Comparison of ENCODE assay signal across 20 cellular contexts in genomic region chr14:63257299-63257698, GRCh38. TPM values are rescaled to one million over a fixed set of nuclear protein-coding genes. Genes with fewer than 3 reads are reported as not detected.
DNase-seq lines count a peak whose midpoint lies in the region; ATAC-seq, FAIRE-seq and TF ChIP-seq lines count a peak whose summit lies in the region.
"Had no signal": no experiment of that assay in that cellular context is flagged by ENCODE, and none has a peak within 500 bp of the region (broad histone marks: within the 10 kb centered on the region; RNA-seq: fewer than 3 reads in every experiment).

No MANE protein-coding gene starts in this region.

- peaks cover 4 to 8% of the 10 kb centered on the region in 2 experiments; a peak in 3 of 4 replicates for H3K4me1 Mint-ChIP-seq in H9
- peaks cover 44% of the 10 kb centered on the region for H3K4me1 Mint-ChIP-seq in nephron progenitor cell
- H3K4me1 Mint-ChIP-seq: CD4-positive, alpha-beta memory T cell had no signal

- no peak overlapping the region for H4K8ac ChIP-seq in H9 (replicated peaks; ENCODE audit: insufficient read length, low read depth, low read length)

- no peaks in the 10 kb centered on the region for H3K4me1 ChIP-seq in right cardiac atrium (ENCODE audit: control insufficient read depth, insufficient read depth, low read length)
- H3K4me1 ChIP-seq in H9 (ENCODE audit: insufficient read depth, low read length): no peaks in the 10 kb centered on the region

- H3K79me1 ChIP-seq in H9 (ENCODE audit: insufficient read depth, low read depth, low read length, poor library complexity, severe bottlenecking): no peaks in the 10 kb centered on the region

- no peak overlapping the region for H4K5ac ChIP-seq in H9 (ENCODE audit: insufficient read length, low read depth, low read length)

- no peak overlapping the region for H3T11ph ChIP-seq in H9 (ENCODE audit: low read length)

- WGBS in right cardiac atrium: 50% methylated on average over 4 of the region's 4 CpGs
- WGBS in H9 (ENCODE audit: extremely low coverage, insufficient read length, low lambda C conversion rate): no CpG with 5 or more reads among the region's 4 CpGs

- H3K18ac ChIP-seq in H9 (ENCODE audit: insufficient read length, low read depth, low read length): no peak overlapping the region

- intact Hi-C loops in right cardiac atrium (cut with DNase I) (no loop called here), Right ventricle myocardium inferior (cut with DNase I) (no loop called here)

- DNase-seq in right cardiac atrium (no peak), Right ventricle myocardium inferior (ENCODE audit: missing footprints) (no peak), H9 (no peak), ecto neural progenitor cell (ENCODE audit: low spot score) (peak; percentile 59), nephron progenitor cell (no peak), GM12891 (ENCODE audit: insufficient read length, low spot score) (no peak), NCI-H526 treated with DMSO at 0.1 percent for 48 hours (lab: John Stamatoyannopoulos, UW) (no peak)
- DNase-seq: C1 segment of cervical spinal cord; Calu3; CD4-positive, alpha-beta memory T cell; COR-L47; DMS53; DMS79 treated with DMSO at 0.1 percent for 48 hours; GOT3; H7 had no signal

- H3K27ac Mint-ChIP-seq in H9 (peak overlapping the region; percentile 16 to 52 (median 49); a peak in 3 of 7 replicates), nephron progenitor cell (peak overlapping the region; percentile 45)
- H3K27ac Mint-ChIP-seq: CD4-positive, alpha-beta memory T cell had no signal

- H4K20me1 ChIP-seq in H9 (ENCODE audit: control insufficient read depth, insufficient read depth, insufficient read length): no peaks in the 10 kb centered on the region

- H3K9me3 Mint-ChIP-seq in H9: no peaks in the 10 kb centered on the region; a peak in 1 of 5 replicates
- H3K9me3 Mint-ChIP-seq in nephron progenitor cell: no peaks in the 10 kb centered on the region

- H2BK5ac ChIP-seq in H9 (ENCODE audit: insufficient read length, low read length): no peak overlapping the region

- H2BK20ac ChIP-seq in H9 (ENCODE audit: low read depth, low read length, poor library complexity, severe bottlenecking): no peak overlapping the region

- no peak overlapping the region for H3K27ac ChIP-seq in right cardiac atrium (ENCODE audit: low read length)
- no peak overlapping the region for H3K27ac ChIP-seq in H9 (ENCODE audit: insufficient read length, low read depth, low read length)

- H2AK5ac ChIP-seq in H9 (ENCODE audit: insufficient read length, low read length): no peak overlapping the region

- ATAC-seq in right cardiac atrium (peak; percentile 31 to 54), Right ventricle myocardium inferior (no peak), HG03025 (IDR thresholded peaks at IDR 0.05; ENCODE audit: low FRiP score, unreplicated experiment) (no peak)
- ATAC-seq: GM12878, HCT116 had no signal

- H3K36me3 Mint-ChIP-seq in H9 (ENCODE audit: insufficient read depth in 1 of 3, low read depth in 3 of 3): no peaks in the 10 kb centered on the region; a peak in 1 of 7 replicates
- no peaks in the 10 kb centered on the region for H3K36me3 Mint-ChIP-seq in nephron progenitor cell (ENCODE audit: low read depth)
- H3K36me3 Mint-ChIP-seq: CD4-positive, alpha-beta memory T cell had no signal

- no peak overlapping the region for H3K14ac ChIP-seq in H9 (ENCODE audit: insufficient read depth, low read length)

- no peak overlapping the region for H3K23ac ChIP-seq in H9 (ENCODE audit: insufficient read length, low read depth, low read length)

- H3K4me3 ChIP-seq in right cardiac atrium (ENCODE audit: low read length): no peak overlapping the region
- H3K4me3 ChIP-seq: GM12878 had no signal

- H2AFZ ChIP-seq in H9 (ENCODE audit: low read length): no peak overlapping the region

- H3K56ac ChIP-seq in H9 (ENCODE audit: insufficient read length, low read depth, low read length): no peak overlapping the region

- no peak overlapping the region for H2BK15ac ChIP-seq in H9 (ENCODE audit: low read depth, low read length)

- no peaks in the 10 kb centered on the region for H3K79me2 ChIP-seq in H9 (ENCODE audit: insufficient read depth, low read length)

- H3K4me3 Mint-ChIP-seq in H9 (no peak overlapping the region), nephron progenitor cell (no peak overlapping the region)
- H3K4me3 Mint-ChIP-seq: CD4-positive, alpha-beta memory T cell had no signal

- H4K91ac ChIP-seq in H9 (ENCODE audit: insufficient read length, low read depth, low read length): no peak overlapping the region

- TF ChIP-seq CTCF in H9 (conservative IDR thresholded peaks at IDR 0.05): no peak
- no peak for TF ChIP-seq CTCF in nephron progenitor cell (IDR thresholded peaks at IDR 0.05)

- H3K27me3 Mint-ChIP-seq in H9 (ENCODE audit: low read depth) (no peaks in the 10 kb centered on the region), nephron progenitor cell (ENCODE audit: low read depth, poor library complexity) (peaks cover 4% of the 10 kb centered on the region)

- H3K4me2 ChIP-seq in H9 (ENCODE audit: insufficient read depth, insufficient read length, low read length): no peak overlapping the region

- no peak overlapping the region for H3K9ac ChIP-seq in H9 (ENCODE audit: extremely low read depth, insufficient read length, low read length)

- H3K4ac ChIP-seq in H9 (ENCODE audit: low read depth, low read length): no peak overlapping the region

- no peaks in the 10 kb centered on the region for H3K9me3 ChIP-seq in right cardiac atrium (ENCODE audit: control insufficient read depth, low read length)
- H3K9me3 ChIP-seq in H9 (ENCODE audit: control insufficient read depth, low read depth, low read length): no peaks in the 10 kb centered on the region

- no peak overlapping the region for H2BK120ac ChIP-seq in H9 (ENCODE audit: low read depth, low read length, poor library complexity, severe bottlenecking)

- no peaks in the 10 kb centered on the region for H3K23me2 ChIP-seq in H9 (ENCODE audit: insufficient read length, low read depth, low read length, poor library complexity, severe bottlenecking)

- TF ChIP-seq POLR2A in GM12891 (IDR thresholded peaks at IDR 0.05; ENCODE audit: low read depth, low read length): no peak

- no peaks in the 10 kb centered on the region for H3K27me3 ChIP-seq in right cardiac atrium (ENCODE audit: control insufficient read depth, insufficient read depth)
- no peaks in the 10 kb centered on the region for H3K27me3 ChIP-seq in H9 (ENCODE audit: insufficient read depth, low read length)

- FAIRE-seq in GM12891 (lab: Jason Lieb, UNC): no peak
- FAIRE-seq: G401.6, GM12878, GM18507 had no signal

- H2BK12ac ChIP-seq in H9 (ENCODE audit: insufficient read length, low read depth, low read length): no peak overlapping the region

TF ChIP-seq in GM12891, 5 proteins besides CTCF, POLR2A, EP300 and RAD21:
- TF ChIP-seq POU2F2 (IDR thresholded peaks at IDR 0.05; ENCODE audit: low read depth, low read length): no peak
- no peak for TF ChIP-seq POLR2AphosphoS5 (IDR thresholded peaks at IDR 0.05; ENCODE audit: low read depth, low read length)
- no peak for TF ChIP-seq SPI1 (IDR thresholded peaks at IDR 0.05; ENCODE audit: low read depth, low read length)
- no peak for TF ChIP-seq TAF1 (IDR thresholded peaks at IDR 0.05; ENCODE audit: low read depth, low read length)
- TF ChIP-seq PAX5 (IDR thresholded peaks at IDR 0.05; ENCODE audit: insufficient read depth, low read length, severe bottlenecking): no peak

RNA-seq across cellular contexts. Expression of gene RHOJ, which starts 53.1 kb away (rescaled TPM):
- total RNA-seq in right cardiac atrium (10 to 100 TPM; 10.2 to 20.3 (median 16.2) TPM), Right ventricle myocardium inferior (18.3 TPM), H9 (2021) (not detected in 2 replicates)
- 9.6 TPM for polyA plus RNA-seq in right cardiac atrium
- polyA plus RNA-seq in GM12891 (2012; ENCODE audit: low read depth, missing spikeins): not detected
- total RNA-seq: CD4-positive, alpha-beta memory T cell; GM12878; H7 had no signal
- polyA plus RNA-seq: CD4-positive, alpha-beta memory T cell; GM12878 had no signal

Comparison
In these comparisons a context has a peak if more than half of its experiments do, and no peak if none do; other contexts are left out.
1. ATAC-seq: peak in right cardiac atrium (2 of 2); none in Right ventricle myocardium inferior (single experiment) and HG03025 (single experiment).
2. RNA of gene RHOJ, which starts 53.1 kb away (total RNA-seq): 18.3 TPM in Right ventricle myocardium inferior (single experiment) and 10.2 to 20.3 TPM in right cardiac atrium; not detected in H9; every median in the first group is over 10 times any median in the second.